In genomic region chr10:8811201-8811600, GRCh38 we compare ENCODE assay signal across 22 cellular contexts.
DNase-seq lines count a peak whose midpoint lies in the region; ATAC-seq and TF ChIP-seq lines count a peak whose summit lies in the region.
"Had no signal": no experiment of that assay in that cellular context is flagged by ENCODE, and none has a peak within 500 bp of the region (broad histone marks: within the 10 kb centered on the region; RNA-seq: fewer than 3 reads in every experiment).

No MANE protein-coding gene starts in this region.

- H3K36me3 ChIP-seq in A673 (ENCODE audit: insufficient read depth, low read length, poor library complexity, severe bottlenecking) (no peaks in the 10 kb centered on the region), mesendoderm (ENCODE audit: control insufficient read depth, insufficient read depth, low read length) (no peaks in the 10 kb centered on the region), gastrocnemius medialis (no peaks in the 10 kb centered on the region)
- H3K36me3 ChIP-seq: MG63, SJSA1 had no signal

- peaks cover 32% of the 10 kb centered on the region for H3K9me3 Mint-ChIP-seq in activated T-helper 2 cell treated with anti-CD3 and anti-CD28 coated beads, Interferon-gamma antibody, Interleukin-2, Interleukin-4, amounts not matched to agents 10 μg/mL and 5 μg/mL and 100 μg/mL, durations not matched to agents 14 hours and 24 hours and 36 hours
- H3K9me3 Mint-ChIP-seq in progenitor cell of endocrine pancreas (ENCODE audit: low read depth) = peaks cover 9% of the 10 kb centered on the region

- no peak overlapping the region for H3K4me2 ChIP-seq in mesendoderm (ENCODE audit: low read length)

- H3K27ac Mint-ChIP-seq in activated T-helper 2 cell treated with anti-CD3 and anti-CD28 coated beads, Interferon-gamma antibody, Interleukin-2, Interleukin-4, amounts not matched to agents 10 μg/mL and 5 μg/mL and 100 μg/mL, durations not matched to agents 14 hours and 24 hours and 36 hours = no peak overlapping the region
- H3K27ac Mint-ChIP-seq in progenitor cell of endocrine pancreas = no peak overlapping the region
- H3K27ac Mint-ChIP-seq: B cell, HFFc6 had no signal

- H3K4me3 ChIP-seq in A673 (ENCODE audit: low read depth, low read length, poor library complexity, severe bottlenecking) (no peak overlapping the region), fibroblast of pulmonary artery (replicated peaks; ENCODE audit: low read depth, low read length) (no peak overlapping the region), mesendoderm (ENCODE audit: low read length) (no peak overlapping the region), gastrocnemius medialis (no peak overlapping the region)
- H3K4me3 ChIP-seq: GM23248, K562, MG63, SJSA1 had no signal

- no peak overlapping the region for H2AK5ac ChIP-seq in mesendoderm (ENCODE audit: low read length)

- H3K4me3 Mint-ChIP-seq in activated T-helper 2 cell treated with anti-CD3 and anti-CD28 coated beads, Interferon-gamma antibody, Interleukin-2, Interleukin-4, amounts not matched to agents 10 μg/mL and 5 μg/mL and 100 μg/mL, durations not matched to agents 14 hours and 24 hours and 36 hours (ENCODE audit: low read depth) = no peak overlapping the region
- H3K4me3 Mint-ChIP-seq in progenitor cell of endocrine pancreas (ENCODE audit: low read depth) = no peak overlapping the region
- H3K4me3 Mint-ChIP-seq: B cell, HFFc6 had no signal

- H3K56ac ChIP-seq in mesendoderm (ENCODE audit: low read length) = no peak overlapping the region

- H3K9me3 ChIP-seq in A673 (ENCODE audit: low read depth, low read length, poor library complexity, severe bottlenecking) = no peaks in the 10 kb centered on the region
- no peaks in the 10 kb centered on the region for H3K9me3 ChIP-seq in gastrocnemius medialis
- H3K9me3 ChIP-seq: MG63, SJSA1 had no signal

- H2BK5ac ChIP-seq in mesendoderm (ENCODE audit: low read length) = no peak overlapping the region

- no TSS peak for BruUV-seq in A673 (replicated peaks; lab: Mats Ljungman, UMichigan)

- no peak overlapping the region for H4K5ac ChIP-seq in mesendoderm (ENCODE audit: low read length)

- no peak overlapping the region for H3K9ac ChIP-seq in mesendoderm (ENCODE audit: low read length)
- H3K9ac ChIP-seq: GM23248 had no signal

- TF ChIP-seq CTCF in A673 (conservative IDR thresholded peaks at IDR 0.05; ENCODE audit: low read depth, low read length) (no peak), fibroblast of pulmonary artery (IDR thresholded peaks at IDR 0.05; ENCODE audit: low read length, missing control alignments) (no peak), progenitor cell of endocrine pancreas (IDR thresholded peaks at IDR 0.05; ENCODE audit: unreplicated experiment) (no peak), gastrocnemius medialis (IDR thresholded peaks at IDR 0.05 in 4 of 5, conservative IDR thresholded peaks at IDR 0.05 in 1 of 5) (no peak)

- intact Hi-C loops in A673 (cut with micrococcal nuclease; ENCODE audit: unreplicated experiment) (no loop called here), gastrocnemius medialis (cut with DNase I; ENCODE audit: low total_unique reads) (no loop called here)
- intact Hi-C loops in activated T-helper 2 cell treated with anti-CD3 and anti-CD28 coated beads, Interferon-gamma antibody, Interleukin-2, Interleukin-4, amounts not matched to agents 10 μg/mL and 5 μg/mL and 100 μg/mL, durations not matched to agents 14 hours and 24 hours and 36 hours (cut with micrococcal nuclease) = no loop called here

- H3K4ac ChIP-seq in mesendoderm (ENCODE audit: low read depth, low read length) = no peak overlapping the region

- no peak for ATAC-seq in gastrocnemius medialis
- ATAC-seq: K562 had no signal

- TF ChIP-seq POLR2A in gastrocnemius medialis (IDR thresholded peaks at IDR 0.05) = no peak

- peaks cover 25% of the 10 kb centered on the region for H3K36me3 Mint-ChIP-seq in activated T-helper 2 cell treated with anti-CD3 and anti-CD28 coated beads, Interferon-gamma antibody, Interleukin-2, Interleukin-4, amounts not matched to agents 10 μg/mL and 5 μg/mL and 100 μg/mL, durations not matched to agents 14 hours and 24 hours and 36 hours (ENCODE audit: low read depth)
- peaks cover 1% of the 10 kb centered on the region for H3K36me3 Mint-ChIP-seq in progenitor cell of endocrine pancreas (ENCODE audit: insufficient read depth)

- H4K8ac ChIP-seq in mesendoderm (ENCODE audit: low read depth, low read length) = no peak overlapping the region

- H2BK120ac ChIP-seq in mesendoderm (ENCODE audit: low read depth, low read length) = no peak overlapping the region

- no peaks in the 10 kb centered on the region for H3K27me3 ChIP-seq in A673 (replicated peaks; ENCODE audit: insufficient read depth, low read depth, low read length, poor library complexity)
- H3K27me3 ChIP-seq in mesendoderm (ENCODE audit: insufficient read depth, low read length, poor library complexity) = no peaks in the 10 kb centered on the region
- no peaks in the 10 kb centered on the region for H3K27me3 ChIP-seq in gastrocnemius medialis
- H3K27me3 ChIP-seq: MG63, SJSA1 had no signal

- in situ Hi-C loops in gastrocnemius medialis (cut with MboI; ENCODE audit: low sequenced_read_pairs in 4 of 4) = no loop called here

- H3K79me1 ChIP-seq in mesendoderm (ENCODE audit: low read length) = no peaks in the 10 kb centered on the region

- CTCF ChIA-PET in A673 (lab: Charles Lee) = no interaction called here

- POLR2A ChIA-PET in A673 (lab: Charles Lee; ENCODE audit: low non-redundant PET) = no interaction called here

- H2BK15ac ChIP-seq in mesendoderm (replicated peaks; ENCODE audit: low read depth) = no peak overlapping the region

- no peak overlapping the region for H3K18ac ChIP-seq in mesendoderm (ENCODE audit: low read length)

- DNase-seq in A673 (ENCODE audit: low spot score) (peak; percentile 1), MV-4-11 (lab: John Stamatoyannopoulos, UW) (peak; percentile 37), fibroblast of pulmonary artery (ENCODE audit: low read depth) (peak; percentile 1), mesendoderm (peak; percentile 7), mesenteric fat pad (ENCODE audit: low spot score) (no peak), progenitor cell of endocrine pancreas (ENCODE audit: low spot score, unreplicated experiment) (no peak), gastrocnemius medialis (no peak)
- DNase-seq in activated T-helper 2 cell treated with anti-CD3 and anti-CD28 coated beads, Interferon-gamma antibody, Interleukin-2, Interleukin-4, amounts not matched to agents 10 μg/mL and 5 μg/mL and 100 μg/mL, durations not matched to agents 14 hours and 24 hours and 36 hours (ENCODE audit: low spot score) = no peak
- DNase-seq: GM23248, H7, HFFc6, Kasumi-1, MG63, NCI-H2029, NCI-H446 treated with DMSO at 0.1 percent for 48 hours, NCI-H526 treated with DMSO at 0.1 percent for 48 hours, Right ventricle myocardium superior, RPMI8226 had no signal

- WGBS in mesendoderm (ENCODE audit: extremely low coverage, insufficient coverage, low lambda C conversion rate) = no CpG with 5 or more reads among the region's 1 CpG

- H3K4me1 ChIP-seq in A673 (ENCODE audit: insufficient read depth, low read length, poor library complexity, severe bottlenecking) = no peaks in the 10 kb centered on the region
- H3K4me1 ChIP-seq in mesendoderm (ENCODE audit: control insufficient read depth, low read depth, low read length) = no peaks in the 10 kb centered on the region
- no peaks in the 10 kb centered on the region for H3K4me1 ChIP-seq in gastrocnemius medialis
- H3K4me1 ChIP-seq: SJSA1 had no signal

- no peaks in the 10 kb centered on the region for H3K27me3 Mint-ChIP-seq in activated T-helper 2 cell treated with anti-CD3 and anti-CD28 coated beads, Interferon-gamma antibody, Interleukin-2, Interleukin-4, amounts not matched to agents 10 μg/mL and 5 μg/mL and 100 μg/mL, durations not matched to agents 14 hours and 24 hours and 36 hours (ENCODE audit: low read depth)
- no peaks in the 10 kb centered on the region for H3K27me3 Mint-ChIP-seq in progenitor cell of endocrine pancreas
- H3K27me3 Mint-ChIP-seq: B cell had no signal

- H3K23ac ChIP-seq in mesendoderm (ENCODE audit: low read length) = no peak overlapping the region

- H3K4me1 Mint-ChIP-seq in activated T-helper 2 cell treated with anti-CD3 and anti-CD28 coated beads, Interferon-gamma antibody, Interleukin-2, Interleukin-4, amounts not matched to agents 10 μg/mL and 5 μg/mL and 100 μg/mL, durations not matched to agents 14 hours and 24 hours and 36 hours (ENCODE audit: low read depth) = peaks cover 6% of the 10 kb centered on the region
- peaks cover 4% of the 10 kb centered on the region for H3K4me1 Mint-ChIP-seq in progenitor cell of endocrine pancreas (ENCODE audit: low read depth)
- H3K4me1 Mint-ChIP-seq: B cell had no signal

- H3K79me2 ChIP-seq in mesendoderm (ENCODE audit: control insufficient read depth, insufficient read depth, low read length) = no peaks in the 10 kb centered on the region

- H3K27ac ChIP-seq in A673 (ENCODE audit: low read depth, low read length, poor library complexity, severe bottlenecking) (no peak overlapping the region), mesendoderm (ENCODE audit: low read depth, low read length) (no peak overlapping the region), gastrocnemius medialis (no peak overlapping the region)
- H3K27ac ChIP-seq: C4-2B, GM23248, SJSA1 had no signal

Comparison
In these comparisons a context has a peak if more than half of its experiments do, and no peak if none do; other contexts are left out.
1. DNase-seq: peak in A673 (single experiment), MV-4-11 (single experiment), fibroblast of pulmonary artery (single experiment) and mesendoderm (single experiment); none in mesenteric fat pad (single experiment), activated T-helper 2 cell treated with anti-CD3 and anti-CD28 coated beads, Interferon-gamma antibody, Interleukin-2, Interleukin-4, amounts not matched to agents 10 μg/mL and 5 μg/mL and 100 μg/mL, durations not matched to agents 14 hours and 24 hours and 36 hours (single experiment), progenitor cell of endocrine pancreas (single experiment) and gastrocnemius medialis (0 of 2).